ENCODE assay signal across 25 cellular contexts in the genomic region with DNA sequence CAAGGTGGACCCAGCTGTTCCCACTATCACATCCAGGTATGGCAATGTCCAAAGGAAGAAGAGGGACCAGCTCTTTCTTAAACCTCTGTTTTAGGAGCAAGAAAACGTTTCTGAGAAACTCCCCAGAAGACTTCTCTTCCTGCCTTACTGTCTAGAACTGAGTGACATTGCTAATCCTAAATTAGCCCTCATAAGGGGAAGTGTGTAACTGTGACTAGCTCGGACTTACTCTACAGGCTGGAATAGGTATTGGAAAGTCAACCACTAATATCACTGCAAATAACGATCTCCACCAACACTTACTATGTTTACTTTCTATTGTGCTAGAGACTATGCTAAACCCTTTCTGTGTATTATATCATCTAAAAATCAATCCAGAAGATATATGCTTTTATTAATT. TPM values are rescaled to one million over a fixed set of nuclear protein-coding genes. Genes with fewer than 3 reads are reported as not detected.
"Had no signal": no experiment of that assay in that cellular context is flagged by ENCODE, and none has a peak within 500 bp of the region (broad histone marks: within the 10 kb centered on the region; RNA-seq: fewer than 3 reads in every experiment).

No MANE protein-coding gene starts in this region.

- H3K27ac ChIP-seq: brain microvascular endothelial cell, coronary artery, gastrocnemius medialis, left ventricle myocardium inferior, right lobe of liver, thoracic aorta, upper lobe of right lung had no signal

- DNase-seq: activated CD4-positive, alpha-beta memory T cell treated with anti-CD3 and anti-CD28 coated beads, Interleukin-2, amount 10 ng/mL, durations not matched to agents 7 days and 5 days; activated CD4-positive, alpha-beta T cell treated with anti-CD3 and anti-CD28 coated beads for 1 hour; activated CD4-positive, alpha-beta T cell treated with anti-CD3 and anti-CD28 coated beads, Interleukin-2, amount 10 ng/mL, durations not matched to agents 7 days and 5 days; activated CD8-positive, alpha-beta memory T cell treated with anti-CD3 and anti-CD28 coated beads, Interleukin-2, amount 50 U/mL, for 48 hours; activated gamma-delta T cell treated with Interleukin-2 at 50 U/mL for 16 hours; activated naive CD4-positive, alpha-beta T cell treated with anti-CD3 and anti-CD28 coated beads, Interleukin-2, amount 50 U/mL, for 16 hours; activated T-cell treated with anti-CD3 and anti-CD28 coated beads, Interleukin-2, amount 50 U/mL, for 4 hours; amniotic stem cell; brain microvascular endothelial cell; effector memory CD8-positive, alpha-beta T cell; erythroblast; gastrocnemius medialis; glutamatergic neuron; left ventricle myocardium inferior; mucosa of descending colon; right lobe of liver; stimulated activated CD4-positive, alpha-beta T cell treated with anti-CD3 and anti-CD28 coated beads, Interleukin-2, amount 100 ng/mL, for 48 hours; T1000; upper lobe of right lung had no signal

- FAIRE-seq: astrocyte, islet of Langerhans had no signal

- H3K4me1 ChIP-seq: gastrocnemius medialis, left ventricle myocardium inferior, right lobe of liver, upper lobe of right lung had no signal

- H3K36me3 ChIP-seq: brain microvascular endothelial cell, gastrocnemius medialis, left ventricle myocardium inferior, right lobe of liver, thoracic aorta, upper lobe of right lung had no signal

- H3K9me3 ChIP-seq: gastrocnemius medialis, mucosa of descending colon, thoracic aorta, upper lobe of right lung had no signal

- H3K27me3 ChIP-seq: brain microvascular endothelial cell, gastrocnemius medialis, right lobe of liver, upper lobe of right lung had no signal

- H3K4me3 ChIP-seq: coronary artery, gastrocnemius medialis, left ventricle myocardium inferior, mucosa of descending colon, right lobe of liver, thoracic aorta, upper lobe of right lung had no signal

- ATAC-seq: activated T-cell treated with anti-CD3 and anti-CD28 coated beads, Interleukin-2, amount 50 U/mL, for 4 hours; activated T-helper 17 cell treated with anti-CD3 and anti-CD28 coated beads, Interleukin-2, amount 50 U/mL, for 72 hours; effector memory CD8-positive, alpha-beta T cell; gastrocnemius medialis; mucosa of descending colon; right lobe of liver; upper lobe of right lung; WTC11 had no signal

RNA-seq across cellular contexts. Expression of gene RELN, which starts 49.9 kb away (rescaled TPM):
- total RNA-seq: activated CD4-positive, alpha-beta memory T cell treated with anti-CD3 and anti-CD28 coated beads, Interleukin-2, amount 10 ng/mL, durations not matched to agents 7 days and 5 days; activated CD4-positive, alpha-beta T cell treated with anti-CD3 and anti-CD28 coated beads, Interleukin-2, amount 10 ng/mL, durations not matched to agents 7 days and 5 days; activated T-helper 17 cell treated with anti-CD3 and anti-CD28 coated beads, Interleukin-2, amount 50 U/mL, for 72 hours had no signal
